In genomic region chr17:61414141-61414935, GRCh38 we compare ENCODE assay signal across 14 cellular contexts. TPM values are rescaled to one million over a fixed set of nuclear protein-coding genes. Genes with fewer than 3 reads are reported as not detected.
DNase-seq lines count a peak whose midpoint lies in the region; ATAC-seq and TF ChIP-seq lines count a peak whose summit lies in the region.
"Had no signal": no experiment of that assay in that cellular context is flagged by ENCODE, and none has a peak within 500 bp of the region (broad histone marks: within the 10 kb centered on the region; RNA-seq: fewer than 3 reads in every experiment).

No MANE protein-coding gene starts in this region.

- TF ChIP-seq CTCF in ovary (IDR thresholded peaks at IDR 0.05) = no peak

- ATAC-seq in left cardiac atrium = no peak

- H3K36me3 ChIP-seq in ovary = no peaks in the 10 kb centered on the region

- H3K27me3 ChIP-seq in ovary = no peaks in the 10 kb centered on the region

- DNase-seq in Ammon's horn (ENCODE audit: low spot score) (peak; percentile 1), left cardiac atrium (peak; percentile 51), ovary (peak in 3 of 5 donors; percentile 33 to 39 (median 37)), A172 (ENCODE audit: low spot score) (no peak), NCI-H2107 (lab: John Stamatoyannopoulos, UW) (no peak)
- no peak for DNase-seq in stimulated activated CD4-positive, alpha-beta T cell treated with anti-CD3 and anti-CD28 coated beads, Interleukin-1b, Interleukin-23, amount 100 ng/mL, for 48 hours
- DNase-seq in activated CD4-positive, alpha-beta T cell treated with anti-CD3 and anti-CD28 coated beads for 48 hours = no peak
- DNase-seq: activated CD4-positive, alpha-beta T cell treated with anti-CD3 and anti-CD28 coated beads, Interleukin-2, amount 10 ng/mL, durations not matched to agents 24 days and 14 days; anterior cingulate cortex; naive B cell; substantia nigra had no signal

- H3K27ac ChIP-seq in ovary = no peak overlapping the region
- H3K27ac ChIP-seq: skin epidermis had no signal

- 66 to 71% (median 70%) methylated on average over 15 to 16 of the region's 16 CpGs for WGBS in ovary, 3 donors

- no peak overlapping the region for H3K4me3 ChIP-seq in ovary
- H3K4me3 ChIP-seq: skin epidermis had no signal

- peaks cover 9% of the 10 kb centered on the region for H3K4me1 ChIP-seq in ovary (ENCODE audit: insufficient read depth)

- no peak for TF ChIP-seq EP300 in ovary (IDR thresholded peaks at IDR 0.05)

- intact Hi-C loops in left cardiac atrium (cut with DNase I) = loop anchor here (10.0 kb wide), 2 partner anchors 140 to 420 kb away; no protein-coding TSS in a partner anchor
- intact Hi-C loops in ovary (cut with DNase I) = loop anchor here in 3 of 4 donors (5.0 to 10.0 kb wide), 6 partner anchors 140 to 653 kb away; partner anchors contain the start of genes MED13 (in 2 of the 3) and INTS2 (in 1 of the 3)

- H3K9me3 ChIP-seq in ovary = no peaks in the 10 kb centered on the region

- TF ChIP-seq POLR2A in ovary (IDR thresholded peaks at IDR 0.05) = no peak

TF ChIP-seq in PFSK-1, 5 proteins besides CTCF, POLR2A, EP300 and RAD21:
- TF ChIP-seq SIN3A (IDR thresholded peaks at IDR 0.05; ENCODE audit: borderline replicate concordance, insufficient read depth, low read length) = peak; percentile 34; the same call in 1 of the 2 replicates
- TF ChIP-seq REST (IDR thresholded peaks at IDR 0.05; ENCODE audit: insufficient read depth in 1 of 2, low read depth in 2 of 2, low read length in 2 of 2) = 0 out of 4 replicates have a peak, but pooled peaks of 1 of the 2 experiments have one; percentile 28
- TF ChIP-seq FOXP2 (optimal IDR thresholded peaks at IDR 0.05; ENCODE audit: borderline replicate concordance, extremely low read depth, extremely low read length, insufficient read depth) = peak; percentile 83
- no peak for TF ChIP-seq POLR2AphosphoS5 (IDR thresholded peaks at IDR 0.05; ENCODE audit: low read depth, low read length)
- no peak for TF ChIP-seq TAF1 (IDR thresholded peaks at IDR 0.05; ENCODE audit: borderline replicate concordance, insufficient read depth, low read length)

RNA-seq across cellular contexts. Expression of gene TBX2, which starts 14.7 kb away (rescaled TPM):
- 9.0 TPM for polyA plus RNA-seq in PFSK-1 (2012; ENCODE audit: insufficient read length, low read depth)
- total RNA-seq in left cardiac atrium = 10 to 100 TPM; 12.1 to 17.0 TPM
- 10 to 100 TPM in 4 of 7 donors, 1 to 10 TPM in 3; 5.6 to 22.2 (median 16.9) TPM for total RNA-seq in ovary
- 10 to 100 TPM in 1 of 2 donors, 1 to 10 TPM in 1; 4.8 to 16.0 TPM for polyA plus RNA-seq in ovary
- 1.7 and 2.6 TPM in 2 replicates for total RNA-seq in A172 (2014; rRNA removed; shearing (Covaris generic))
- total RNA-seq: activated CD4-positive, alpha-beta T cell treated with anti-CD3 and anti-CD28 coated beads, Interleukin-2, amount 10 ng/mL, durations not matched to agents 24 days and 14 days; T-helper 1 cell treated with Interleukin-12 subunit alpha and Interleukin-12 subunit beta and Interleukin-4 antibody, amounts not matched to agents 30 ng/mL and 1 ng/mL, for 36 hours had no signal

RNA-seq across cellular contexts. Expression of gene TBX4, which starts 37.9 kb away (rescaled TPM):
- polyA plus RNA-seq in PFSK-1 (2012; ENCODE audit: insufficient read length, low read depth) = not detected
- not detected for total RNA-seq in left cardiac atrium
- under 1 TPM in 1 of 7 donors, not detected in 6; 0.18 TPM for total RNA-seq in ovary
- polyA plus RNA-seq in ovary = not detected
- total RNA-seq in A172 (2014; rRNA removed; shearing (Covaris generic)) = 0.10 and 1.0 TPM in 2 replicates
- total RNA-seq: activated CD4-positive, alpha-beta T cell treated with anti-CD3 and anti-CD28 coated beads, Interleukin-2, amount 10 ng/mL, durations not matched to agents 24 days and 14 days; T-helper 1 cell treated with Interleukin-12 subunit alpha and Interleukin-12 subunit beta and Interleukin-4 antibody, amounts not matched to agents 30 ng/mL and 1 ng/mL, for 36 hours had no signal

Comparison
In these comparisons a context has a peak if more than half of its experiments do, and no peak if none do; other contexts are left out.
1. DNase-seq: peak in Ammon's horn (single experiment), left cardiac atrium (single experiment) and ovary (3 of 5); none in A172 (single experiment), NCI-H2107 (single experiment), stimulated activated CD4-positive, alpha-beta T cell treated with anti-CD3 and anti-CD28 coated beads, Interleukin-1b, Interleukin-23, amount 100 ng/mL, for 48 hours (single experiment) and activated CD4-positive, alpha-beta T cell treated with anti-CD3 and anti-CD28 coated beads for 48 hours (single experiment).